18 cellular contexts compared by ENCODE assay signal in genomic region chr6:145898376-145898775, GRCh38.
DNase-seq lines count a peak whose midpoint lies in the region; ATAC-seq, FAIRE-seq and TF ChIP-seq lines count a peak whose summit lies in the region.
"Had no signal": no experiment of that assay in that cellular context is flagged by ENCODE, and none has a peak within 500 bp of the region (broad histone marks: within the 10 kb centered on the region; RNA-seq: fewer than 3 reads in every experiment).

No MANE protein-coding gene starts in this region.

- no peak overlapping the region for H3K4me3 ChIP-seq in bronchial epithelial cell (ENCODE audit: low read depth, low read length)
- H3K4me3 ChIP-seq: esophagus muscularis mucosa, ovary, spleen had no signal

- H3K4me1 Mint-ChIP-seq in osteocyte (ENCODE audit: unreplicated experiment), result peaks cover 2% of the 10 kb centered on the region
- H3K4me1 Mint-ChIP-seq: activated CD8-positive, alpha-beta memory T cell treated with anti-CD3 and anti-CD28 coated beads, Interleukin-2, amount 10 ng/mL, durations not matched to agents 7 days and 5 days had no signal

- H3K4me3 Mint-ChIP-seq in osteocyte (ENCODE audit: unreplicated experiment), result no peak overlapping the region
- H3K4me3 Mint-ChIP-seq: activated CD8-positive, alpha-beta memory T cell treated with anti-CD3 and anti-CD28 coated beads, Interleukin-2, amount 10 ng/mL, durations not matched to agents 7 days and 5 days; stimulated activated naive CD8-positive, alpha-beta T cell treated with anti-CD3 and anti-CD28 coated beads, Interleukin-15, Interleukin-2, amounts not matched to agents 100 ng/mL and 50 ng/mL, for 24 hours had no signal

- no peaks in the 10 kb centered on the region for H3K36me3 ChIP-seq in bronchial epithelial cell (ENCODE audit: control insufficient read depth, insufficient read depth, low read length)
- H3K36me3 ChIP-seq: ovary had no signal

- H3K9me3 Mint-ChIP-seq in osteocyte (ENCODE audit: unreplicated experiment), result peaks cover 20% of the 10 kb centered on the region

- H3K27me3 Mint-ChIP-seq in osteocyte (ENCODE audit: unreplicated experiment), result no peaks in the 10 kb centered on the region
- H3K27me3 Mint-ChIP-seq: activated CD8-positive, alpha-beta memory T cell treated with anti-CD3 and anti-CD28 coated beads, Interleukin-2, amount 10 ng/mL, durations not matched to agents 7 days and 5 days; stimulated activated naive CD8-positive, alpha-beta T cell treated with anti-CD3 and anti-CD28 coated beads, Interleukin-15, Interleukin-2, amounts not matched to agents 100 ng/mL and 50 ng/mL, for 24 hours had no signal

- DNase-seq in COLO668 (lab: John Stamatoyannopoulos, UW; ENCODE audit: unreplicated experiment) (peak; percentile 46), HCEC 1CT (peak; percentile 79), NCI-H2196 treated with DMSO at 0.1 percent for 48 hours (lab: John Stamatoyannopoulos, UW; ENCODE audit: unreplicated experiment) (peak; percentile 11), bronchial epithelial cell (ENCODE audit: low read depth) (peak; percentile 90), NCI-H146 treated with DMSO at 0.1 percent for 48 hours (lab: John Stamatoyannopoulos, UW; ENCODE audit: unreplicated experiment) (no peak), left ventricle myocardium superior (no peak), osteocyte (ENCODE audit: extremely low spot score, unreplicated experiment) (no peak)
- DNase-seq: activated CD8-positive, alpha-beta memory T cell treated with anti-CD3 and anti-CD28 coated beads, Interleukin-2, amount 10 ng/mL, durations not matched to agents 7 days and 5 days; H7; left cardiac atrium; NCI-H146; ovary; spleen had no signal

- intact Hi-C loops in left ventricle myocardium superior (cut with micrococcal nuclease), result no loop called here

- no peaks in the 10 kb centered on the region for H3K27me3 ChIP-seq in bronchial epithelial cell (ENCODE audit: control insufficient read depth, insufficient read depth, low read length)
- H3K27me3 ChIP-seq: esophagus muscularis mucosa, ovary, spleen had no signal

- peaks cover 57% of the 10 kb centered on the region for H3K36me3 Mint-ChIP-seq in osteocyte (ENCODE audit: unreplicated experiment)

- ATAC-seq in left ventricle myocardium superior (no peak), GM21825 (IDR thresholded peaks at IDR 0.05; ENCODE audit: unreplicated experiment) (no peak)
- ATAC-seq: activated CD8-positive, alpha-beta memory T cell treated with anti-CD3 and anti-CD28 coated beads, Interleukin-2, amount 10 ng/mL, durations not matched to agents 7 days and 5 days; left cardiac atrium; SK-N-SH treated with all-trans-retinoic acid at 6 μM for 48 hours had no signal

- peak; percentile 83 for FAIRE-seq in bronchial epithelial cell (lab: Jason Lieb, UNC)
- FAIRE-seq: D721Med had no signal

- no peak overlapping the region for H3K27ac Mint-ChIP-seq in osteocyte (ENCODE audit: unreplicated experiment)
- H3K27ac Mint-ChIP-seq: activated CD8-positive, alpha-beta memory T cell treated with anti-CD3 and anti-CD28 coated beads, Interleukin-2, amount 10 ng/mL, durations not matched to agents 7 days and 5 days; stimulated activated naive CD8-positive, alpha-beta T cell treated with anti-CD3 and anti-CD28 coated beads, Interleukin-15, Interleukin-2, amounts not matched to agents 100 ng/mL and 50 ng/mL, for 24 hours had no signal

- TF ChIP-seq CTCF in bronchial epithelial cell (IDR thresholded peaks at IDR 0.05; ENCODE audit: insufficient read depth, low read length, severe bottlenecking), result no peak
- no peak for TF ChIP-seq CTCF in osteocyte (IDR thresholded peaks at IDR 0.05)

Comparison
In these comparisons a context has a peak if more than half of its experiments do, and no peak if none do; other contexts are left out.
1. DNase-seq: peak in COLO668 (single experiment), HCEC 1CT (single experiment), NCI-H2196 treated with DMSO at 0.1 percent for 48 hours (single experiment) and bronchial epithelial cell (single experiment); none in NCI-H146 treated with DMSO at 0.1 percent for 48 hours (single experiment), left ventricle myocardium superior (single experiment) and osteocyte (single experiment).